ENCODE assay signal across 12 cellular contexts in the genomic region with DNA sequence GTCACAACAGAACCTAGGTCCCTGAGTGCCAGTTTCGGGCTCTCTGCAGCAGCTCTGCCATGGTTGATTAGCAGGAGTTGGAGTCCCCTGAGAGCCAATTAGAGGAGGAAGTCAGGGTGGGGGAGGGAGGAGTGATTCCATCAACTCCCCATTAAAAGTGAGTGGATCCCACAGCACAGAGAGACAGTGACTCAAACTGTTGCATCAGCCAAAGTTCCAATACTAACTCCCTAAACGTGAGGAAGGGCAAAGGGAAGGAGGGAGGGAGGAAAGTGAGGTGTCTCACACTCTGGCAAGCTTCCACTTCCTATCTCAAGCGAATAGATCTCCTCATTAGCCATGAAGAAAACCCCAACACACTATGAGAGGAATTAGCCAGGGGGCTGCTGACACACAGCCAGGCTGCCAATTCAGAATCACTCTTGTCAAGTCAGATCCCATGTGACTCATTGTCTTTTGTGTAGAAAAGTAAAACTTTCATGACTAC. TPM values are rescaled to one million over a fixed set of nuclear protein-coding genes. Genes with fewer than 3 reads are reported as not detected.
DNase-seq lines count a peak whose midpoint lies in the region; ATAC-seq and TF ChIP-seq lines count a peak whose summit lies in the region.
"Had no signal": no experiment of that assay in that cellular context is flagged by ENCODE, and none has a peak within 500 bp of the region (broad histone marks: within the 10 kb centered on the region; RNA-seq: fewer than 3 reads in every experiment).

No MANE protein-coding gene starts in this region.

- intact Hi-C loops in CD4-positive, alpha-beta T cell (cut with DNase I, micrococcal nuclease) = no loop called here

- no peaks in the 10 kb centered on the region for H3K9me3 Mint-ChIP-seq in CD4-positive, alpha-beta T cell
- H3K9me3 Mint-ChIP-seq: activated B cell treated with CpG ODN at 0.5 μM for 24 hours had no signal

- CTCF ChIA-PET in CD4-positive, alpha-beta T cell (lab: Charles Lee) = no interaction called here

- no peak overlapping the region for H3K27ac ChIP-seq in effector memory CD4-positive, alpha-beta T cell (ENCODE audit: insufficient read depth, low read length, poor library complexity, severe bottlenecking)
- H3K27ac ChIP-seq in CD4-positive, alpha-beta T cell (ENCODE audit: low read depth, low read length) = no peak overlapping the region
- H3K27ac ChIP-seq: psoas muscle had no signal

- POLR2A ChIA-PET in CD4-positive, alpha-beta T cell (lab: Charles Lee) = no interaction called here

- no peak overlapping the region for H3K9ac ChIP-seq in adipocyte (ENCODE audit: low read length)

- TF ChIP-seq CTCF in CD4-positive, alpha-beta T cell (IDR thresholded peaks at IDR 0.05) = no peak

- peaks cover 11% of the 10 kb centered on the region for H3K4me1 ChIP-seq in adipocyte (ENCODE audit: control insufficient read depth, insufficient read depth, low read length)
- H3K4me1 ChIP-seq in effector memory CD4-positive, alpha-beta T cell (ENCODE audit: control insufficient read depth, insufficient read depth, low read length, poor library complexity, severe bottlenecking) = no peaks in the 10 kb centered on the region
- H3K4me1 ChIP-seq: psoas muscle had no signal

- H3K36me3 ChIP-seq in adipocyte (ENCODE audit: control insufficient read depth, insufficient read depth, low read length, severe bottlenecking) = no peaks in the 10 kb centered on the region
- no peaks in the 10 kb centered on the region for H3K36me3 ChIP-seq in effector memory CD4-positive, alpha-beta T cell (ENCODE audit: control insufficient read depth, insufficient read depth, low read length)

- no peak overlapping the region for H3K4me3 ChIP-seq in adipocyte (ENCODE audit: low read length)
- no peak overlapping the region for H3K4me3 ChIP-seq in effector memory CD4-positive, alpha-beta T cell (ENCODE audit: insufficient read depth, low read depth, low read length, poor library complexity, severe bottlenecking)
- H3K4me3 ChIP-seq: psoas muscle had no signal

- DNase-seq in AG20443 (ENCODE audit: low spot score) (peak; percentile 62), HT1080 (ENCODE audit: low read depth) (peak; percentile 91), adipocyte (ENCODE audit: low read depth) (peak; percentile 15), islet precursor cell (peak; percentile 55), NCI-H446 treated with DMSO at 0.1 percent for 48 hours (lab: John Stamatoyannopoulos, UW) (no peak)
- no peak for DNase-seq in effector memory CD4-positive, alpha-beta T cell
- DNase-seq in CD4-positive, alpha-beta T cell = no peak
- DNase-seq: activated B cell treated with CpG ODN at 0.5 μM for 24 hours; activated naive CD4-positive, alpha-beta T cell treated with Interleukin-2 at 50 U/mL for 16 hours; CD4-positive, CD25-positive, alpha-beta regulatory T cell; psoas muscle had no signal

- H3K27ac Mint-ChIP-seq in CD4-positive, alpha-beta T cell = no peak overlapping the region
- H3K27ac Mint-ChIP-seq: activated B cell treated with CpG ODN at 0.5 μM for 24 hours; CD4-positive, CD25-positive, alpha-beta regulatory T cell had no signal

- no peak for ATAC-seq in GM21367 (IDR thresholded peaks at IDR 0.05; ENCODE audit: unreplicated experiment)
- ATAC-seq in CD4-positive, alpha-beta T cell (ENCODE audit: poor library complexity) = no peak
- ATAC-seq: psoas muscle had no signal

- no peaks in the 10 kb centered on the region for H3K27me3 ChIP-seq in adipocyte (replicated peaks; ENCODE audit: control insufficient read depth, insufficient read depth, low read length)
- H3K27me3 ChIP-seq in effector memory CD4-positive, alpha-beta T cell (replicated peaks; ENCODE audit: control insufficient read depth, insufficient read depth, low read length, poor library complexity, severe bottlenecking) = no peaks in the 10 kb centered on the region
- no peaks in the 10 kb centered on the region for H3K27me3 ChIP-seq in CD4-positive, alpha-beta T cell (ENCODE audit: control insufficient read depth, insufficient read depth, low read length)

- no peaks in the 10 kb centered on the region for H3K9me3 ChIP-seq in adipocyte (ENCODE audit: control insufficient read depth, low read length)
- H3K9me3 ChIP-seq in effector memory CD4-positive, alpha-beta T cell (ENCODE audit: control insufficient read depth, low read length) = no peaks in the 10 kb centered on the region
- no peaks in the 10 kb centered on the region for H3K9me3 ChIP-seq in CD4-positive, alpha-beta T cell (ENCODE audit: control insufficient read depth, low read length)
- H3K9me3 ChIP-seq: psoas muscle had no signal

- H3K4me1 Mint-ChIP-seq in CD4-positive, alpha-beta T cell (ENCODE audit: low read depth) = no peaks in the 10 kb centered on the region
- H3K4me1 Mint-ChIP-seq: CD4-positive, CD25-positive, alpha-beta regulatory T cell had no signal

- peaks cover 23% of the 10 kb centered on the region for H3K36me3 Mint-ChIP-seq in CD4-positive, alpha-beta T cell (ENCODE audit: low read depth)

- H3K27me3 Mint-ChIP-seq in CD4-positive, alpha-beta T cell = no peaks in the 10 kb centered on the region
- H3K27me3 Mint-ChIP-seq: activated B cell treated with CpG ODN at 0.5 μM for 24 hours; CD4-positive, CD25-positive, alpha-beta regulatory T cell had no signal

- H3K4me3 Mint-ChIP-seq in CD4-positive, alpha-beta T cell = no peak overlapping the region
- H3K4me3 Mint-ChIP-seq: activated B cell treated with CpG ODN at 0.5 μM for 24 hours; CD4-positive, CD25-positive, alpha-beta regulatory T cell had no signal

RNA-seq across cellular contexts. Expression of a gene that starts 23.6 kb away (rescaled TPM):
- total RNA-seq in HT1080 (2014; rRNA removed; shearing (Covaris generic)) = not detected in 2 replicates
- not detected in 2 replicates for polyA plus RNA-seq in HT1080 (2015; cell fraction: cytosol; rRNA removed)
- not detected in 2 replicates for polyA plus RNA-seq in HT1080 (2015; cell fraction: nucleus; rRNA removed)
- not detected for total RNA-seq in CD4-positive, alpha-beta T cell
- total RNA-seq: activated B cell treated with CpG ODN at 0.5 μM for 24 hours; CD4-positive, CD25-positive, alpha-beta regulatory T cell; psoas muscle had no signal
- polyA plus RNA-seq: CD4-positive, CD25-positive, alpha-beta regulatory T cell; psoas muscle had no signal

RNA-seq across cellular contexts. Expression of a gene that starts 33.9 kb away (rescaled TPM):
- total RNA-seq in HT1080 (2014; rRNA removed; shearing (Covaris generic)) = not detected in 2 replicates
- not detected in 2 replicates for polyA plus RNA-seq in HT1080 (2015; cell fraction: cytosol; rRNA removed)
- not detected in 2 replicates for polyA plus RNA-seq in HT1080 (2015; cell fraction: nucleus; rRNA removed)
- not detected for total RNA-seq in CD4-positive, alpha-beta T cell
- total RNA-seq: activated B cell treated with CpG ODN at 0.5 μM for 24 hours; CD4-positive, CD25-positive, alpha-beta regulatory T cell; psoas muscle had no signal
- polyA plus RNA-seq: CD4-positive, CD25-positive, alpha-beta regulatory T cell; psoas muscle had no signal

RNA-seq across cellular contexts. Expression of a gene that starts 39.2 kb away (rescaled TPM):
- not detected in 2 replicates for total RNA-seq in HT1080 (2014; rRNA removed; shearing (Covaris generic))
- not detected in 2 replicates for polyA plus RNA-seq in HT1080 (2015; cell fraction: cytosol; rRNA removed)
- not detected in 2 replicates for polyA plus RNA-seq in HT1080 (2015; cell fraction: nucleus; rRNA removed)
- total RNA-seq in CD4-positive, alpha-beta T cell = not detected
- total RNA-seq: activated B cell treated with CpG ODN at 0.5 μM for 24 hours; CD4-positive, CD25-positive, alpha-beta regulatory T cell; psoas muscle had no signal
- polyA plus RNA-seq: CD4-positive, CD25-positive, alpha-beta regulatory T cell; psoas muscle had no signal

RNA-seq across cellular contexts. Expression of a gene that starts 43.1 kb away (rescaled TPM):
- 13.5 and 15.6 TPM in 2 replicates for total RNA-seq in HT1080 (2014; rRNA removed; shearing (Covaris generic))
- polyA plus RNA-seq in HT1080 (2015; cell fraction: cytosol; rRNA removed) = 11.6 and 12.7 TPM in 2 replicates
- polyA plus RNA-seq in HT1080 (2015; cell fraction: nucleus; rRNA removed) = 13.1 and 16.9 TPM in 2 replicates
- 10 to 100 TPM in 1 of 2 experiments, 1 to 10 TPM in 1; 9.7 to 10.8 TPM for total RNA-seq in CD4-positive, alpha-beta T cell

Comparison
In these comparisons a context has a peak if more than half of its experiments do, and no peak if none do; other contexts are left out.
1. DNase-seq: peak in AG20443 (single experiment), HT1080 (single experiment), adipocyte (single experiment) and islet precursor cell (single experiment); none in effector memory CD4-positive, alpha-beta T cell (0 of 3), NCI-H446 treated with DMSO at 0.1 percent for 48 hours (single experiment) and CD4-positive, alpha-beta T cell (0 of 10).